29 cellular contexts compared by ENCODE assay signal in the genomic region with DNA sequence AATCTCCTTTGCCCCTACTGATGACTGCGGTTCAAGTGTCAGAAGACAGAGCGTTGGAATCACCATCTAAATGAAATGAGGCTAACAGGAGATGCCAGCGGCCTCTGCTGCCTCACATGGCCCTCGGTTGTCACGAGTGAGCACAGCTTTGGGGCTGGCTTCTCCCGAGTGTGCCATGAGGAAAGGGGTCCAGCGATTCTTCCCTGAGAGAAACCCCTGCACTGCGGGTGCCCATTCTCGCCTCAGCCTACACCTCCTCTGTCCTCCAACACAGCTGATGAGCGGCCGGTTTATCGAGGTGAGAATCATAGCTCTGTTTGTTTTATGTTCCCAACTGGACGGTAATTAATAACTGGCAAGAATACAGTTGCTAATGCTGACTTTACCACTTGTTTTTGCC.
"Had no signal": no experiment of that assay in that cellular context is flagged by ENCODE, and none has a peak within 500 bp of the region (broad histone marks: within the 10 kb centered on the region; RNA-seq: fewer than 3 reads in every experiment).

No MANE protein-coding gene starts in this region.

- H3K36me3 ChIP-seq: left ventricle myocardium inferior, spleen, tibial nerve, uterus, WERI-Rb-1 had no signal

- DNase-seq: activated CD4-positive, alpha-beta memory T cell treated with anti-CD3 and anti-CD28 coated beads, Interleukin-2, amount 10 ng/mL, durations not matched to agents 7 days and 5 days; activated CD4-positive, alpha-beta T cell treated with anti-CD3 and anti-CD28 coated beads, Interleukin-2, amount 10 ng/mL, durations not matched to agents 7 days and 5 days; activated naive CD4-positive, alpha-beta T cell treated with Interleukin-2 at 50 U/mL for 16 hours; activated T-cell treated with anti-CD3 and anti-CD28 coated beads, Interleukin-2, amount 50 U/mL, for 24 hours; anterior cingulate cortex; effector CD4-positive, alpha-beta T cell; left ventricle myocardium inferior; naive B cell; nephron progenitor cell; nucleus accumbens; spleen; stimulated activated naive CD4-positive, alpha-beta T cell treated with Interleukin-2 at 50 U/mL for 16 hours; T-helper 17 cell; T1000; uterus; WERI-Rb-1 had no signal

- H3K9me3 ChIP-seq: left ventricle myocardium inferior, spleen, tibial nerve, uterus had no signal

- H3K27me3 ChIP-seq: uterus had no signal

- H3K27ac Mint-ChIP-seq: activated CD4-positive, alpha-beta memory T cell treated with anti-CD3 and anti-CD28 coated beads, Interleukin-2, amount 10 ng/mL, durations not matched to agents 7 days and 5 days; activated CD4-positive, alpha-beta T cell treated with anti-CD3 and anti-CD28 coated beads, Interleukin-2, amount 10 ng/mL, durations not matched to agents 7 days and 5 days; activated naive CD8-positive, alpha-beta T cell; activated T-cell treated with anti-CD3 and anti-CD28 coated beads, Interleukin-2, amount 50 U/mL, for 24 hours; dendritic cell treated with granulocyte-macrophage colony-stimulating factor and Interleukin-4, amounts not matched to agents 40 ng/mL and 50 ng/mL, for 4 days; mesothelial cell of epicardium; nephron progenitor cell; T-helper 17 cell had no signal

- H3K4me1 Mint-ChIP-seq: mesothelial cell of epicardium had no signal

- H3K36me3 Mint-ChIP-seq: activated naive CD8-positive, alpha-beta T cell; mesothelial cell of epicardium; naive B cell had no signal

- H3K27ac ChIP-seq: left ventricle myocardium inferior, parathyroid adenoma, tibial nerve, uterus, WERI-Rb-1 had no signal

- H2AFZ ChIP-seq: parathyroid adenoma had no signal

- FAIRE-seq: bronchial epithelial cell, endometrium, frontal cortex, islet of Langerhans had no signal

- H3K4me3 Mint-ChIP-seq: activated CD4-positive, alpha-beta memory T cell treated with anti-CD3 and anti-CD28 coated beads, Interleukin-2, amount 10 ng/mL, durations not matched to agents 7 days and 5 days; activated CD4-positive, alpha-beta T cell treated with anti-CD3 and anti-CD28 coated beads, Interleukin-2, amount 10 ng/mL, durations not matched to agents 7 days and 5 days; activated naive CD8-positive, alpha-beta T cell; activated T-cell treated with anti-CD3 and anti-CD28 coated beads, Interleukin-2, amount 50 U/mL, for 24 hours; central memory CD8-positive, alpha-beta T cell; dendritic cell treated with granulocyte-macrophage colony-stimulating factor and Interleukin-4, amounts not matched to agents 40 ng/mL and 50 ng/mL, for 4 days; mesothelial cell of epicardium; naive B cell; nephron progenitor cell; T-helper 17 cell had no signal

- H3K79me2 ChIP-seq: parathyroid adenoma had no signal

- H3K9me3 Mint-ChIP-seq: activated CD4-positive, alpha-beta memory T cell treated with anti-CD3 and anti-CD28 coated beads, Interleukin-2, amount 10 ng/mL, durations not matched to agents 7 days and 5 days; activated CD4-positive, alpha-beta T cell treated with anti-CD3 and anti-CD28 coated beads, Interleukin-2, amount 10 ng/mL, durations not matched to agents 7 days and 5 days; activated T-cell treated with anti-CD3 and anti-CD28 coated beads, Interleukin-2, amount 50 U/mL, for 24 hours; central memory CD8-positive, alpha-beta T cell; dendritic cell treated with granulocyte-macrophage colony-stimulating factor and Interleukin-4, amounts not matched to agents 40 ng/mL and 50 ng/mL, for 4 days; mesothelial cell of epicardium; naive B cell; nephron progenitor cell had no signal

- H3K9ac ChIP-seq: parathyroid adenoma had no signal

- ATAC-seq: activated CD4-positive, CD25-positive, alpha-beta regulatory T cell treated with anti-CD3 and anti-CD28 coated beads, Interleukin-2, amount 50 U/mL, for 24 hours; right cardiac atrium; SK-N-SH treated with all-trans-retinoic acid at 6 μM for 48 hours; T-helper 17 cell had no signal

- H3K4me1 ChIP-seq: left ventricle myocardium inferior, parathyroid adenoma, uterus had no signal

- H3K4me3 ChIP-seq: left ventricle myocardium inferior, spleen, tibial nerve, uterus had no signal
